ENCODE assay signal across 9 cellular contexts in the genomic region with DNA sequence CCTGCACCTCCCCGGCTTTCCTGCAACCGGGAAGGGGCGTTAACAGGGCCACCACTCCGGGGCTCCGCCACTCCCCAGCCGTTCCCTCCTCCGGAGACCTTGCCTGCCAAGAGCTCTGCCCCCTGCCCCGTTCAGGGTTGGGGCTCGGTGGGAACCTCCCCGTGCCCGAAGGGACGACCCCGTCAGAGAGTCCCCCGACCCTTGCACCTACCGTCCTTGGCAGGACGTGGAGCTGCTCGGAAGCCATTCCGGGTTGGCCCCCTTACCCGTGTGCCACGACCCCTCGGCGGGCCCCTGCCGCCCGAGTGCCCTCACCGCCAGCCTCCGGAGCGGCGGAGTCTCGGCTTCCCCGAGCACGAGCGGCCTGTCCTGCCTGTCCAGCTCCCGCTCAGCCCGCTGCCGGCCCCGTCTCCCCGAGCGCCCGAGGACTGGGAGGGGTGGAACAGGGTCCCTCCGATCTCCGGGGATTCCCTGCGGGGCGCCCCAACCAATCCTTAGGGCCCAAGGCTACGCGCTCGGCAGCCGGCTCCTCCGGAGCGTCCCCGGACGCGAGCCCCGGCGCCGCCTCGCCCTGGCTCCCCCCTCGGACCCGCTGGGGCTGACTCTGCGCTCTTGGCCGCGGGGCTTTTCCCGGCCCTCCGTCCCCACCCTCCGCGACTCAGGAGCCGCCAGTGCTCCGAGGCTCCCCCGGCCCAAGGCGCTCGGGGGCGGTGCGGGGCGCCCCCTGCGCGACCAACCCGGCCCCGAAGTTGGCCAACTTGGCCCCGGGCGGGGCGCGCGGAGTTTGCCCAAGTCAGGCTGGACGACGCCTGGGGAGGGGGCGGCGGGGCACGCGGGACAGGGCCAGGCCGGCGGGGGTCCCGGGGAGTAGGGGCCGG. TPM values are rescaled to one million over a fixed set of nuclear protein-coding genes. Genes with fewer than 3 reads are reported as not detected.
DNase-seq lines count a peak whose midpoint lies in the region; ATAC-seq and TF ChIP-seq lines count a peak whose summit lies in the region.
"Had no signal": no experiment of that assay in that cellular context is flagged by ENCODE, and none has a peak within 500 bp of the region (broad histone marks: within the 10 kb centered on the region; RNA-seq: fewer than 3 reads in every experiment).

No MANE protein-coding gene starts in this region.

- H3K4me3 ChIP-seq in iPS-20b (ENCODE audit: low read length) (peak overlapping the region; percentile 80), skeletal muscle satellite cell (ENCODE audit: low read length) (peak overlapping the region; percentile 90)

- TF ChIP-seq CTCF in GM20000 (IDR thresholded peaks at IDR 0.05; ENCODE audit: extremely low read depth, missing control alignments): no peak

- H3K4me1 ChIP-seq in iPS-20b (ENCODE audit: insufficient read depth, low read length) (peaks cover 9% of the 10 kb centered on the region), skeletal muscle satellite cell (ENCODE audit: control insufficient read depth, insufficient read depth, low read length) (peaks cover 33% of the 10 kb centered on the region)

- ATAC-seq in GM18517 (IDR thresholded peaks at IDR 0.05; ENCODE audit: unreplicated experiment) (no peak), HG03095 (IDR thresholded peaks at IDR 0.05; ENCODE audit: unreplicated experiment) (no peak)

- H3K9me3 ChIP-seq in iPS-20b (ENCODE audit: insufficient read depth, low read depth, low read length): no peaks in the 10 kb centered on the region
- no peaks in the 10 kb centered on the region for H3K9me3 ChIP-seq in skeletal muscle satellite cell (replicated peaks; ENCODE audit: low read length)

- no peaks in the 10 kb centered on the region for H3K36me3 ChIP-seq in iPS-20b (ENCODE audit: insufficient read depth, low read depth, low read length)
- peaks cover 24% of the 10 kb centered on the region for H3K36me3 ChIP-seq in skeletal muscle satellite cell (ENCODE audit: insufficient read depth, low read length)

- H3K4me2 ChIP-seq in skeletal muscle satellite cell (ENCODE audit: low read length): peak overlapping the region; percentile 97

- no peak overlapping the region for H3K27ac ChIP-seq in iPS-20b (ENCODE audit: low read length)

- H3K9ac ChIP-seq in iPS-20b (ENCODE audit: low read depth, low read length) (0 out of 2 replicates have a peak overlapping the region, but pooled peaks have one; percentile 21), skeletal muscle satellite cell (ENCODE audit: low read depth, low read length) (peak overlapping the region; percentile 91)

- H3K27me3 ChIP-seq in iPS-20b (ENCODE audit: insufficient read depth, low read length): peaks cover 72% of the 10 kb centered on the region
- peaks cover 4% of the 10 kb centered on the region for H3K27me3 ChIP-seq in skeletal muscle satellite cell (ENCODE audit: control insufficient read depth, insufficient read depth, low read length)

- DNase-seq in GM20000 (ENCODE audit: low spot score) (peak; percentile 48), astrocyte of the hippocampus (ENCODE audit: low read depth, low spot score) (peak; percentile 48), COR-L47 (lab: John Stamatoyannopoulos, UW) (no peak)
- no peak for DNase-seq in activated CD4-positive, alpha-beta T cell treated with anti-CD3 and anti-CD28 coated beads for 4 hours
- DNase-seq: cerebellar nuclear complex had no signal

RNA-seq across cellular contexts. Expression of a gene that starts 0.7 kb away (rescaled TPM):
- 52.0 and 56.0 TPM in 2 replicates for total RNA-seq in skeletal muscle satellite cell (2012; rRNA removed)

Comparison
In these comparisons a context has a peak if more than half of its experiments do, and no peak if none do; other contexts are left out.
1. DNase-seq: peak in GM20000 (single experiment) and astrocyte of the hippocampus (single experiment); none in activated CD4-positive, alpha-beta T cell treated with anti-CD3 and anti-CD28 coated beads for 4 hours (0 of 2) and COR-L47 (single experiment).